ENCODE assay signal across 8 cellular contexts in genomic region chr17:40111221-40112128, GRCh38. TPM values are rescaled to one million over a fixed set of nuclear protein-coding genes. Genes with fewer than 3 reads are reported as not detected.
DNase-seq lines count a peak whose midpoint lies in the region; ATAC-seq and TF ChIP-seq lines count a peak whose summit lies in the region.

No MANE protein-coding gene starts in this region.

- H3K9me3 ChIP-seq in colonic mucosa = no peaks in the 10 kb centered on the region

- no peak overlapping the region for H3K4me3 ChIP-seq in colonic mucosa

- H3K27me3 ChIP-seq in colonic mucosa (no peaks in the 10 kb centered on the region), layer of hippocampus (ENCODE audit: control insufficient read depth, insufficient read depth, low read length) (no peaks in the 10 kb centered on the region)

- H3K9ac ChIP-seq in colonic mucosa (ENCODE audit: low read depth in 2 of 2, low read length in 2 of 2) = peak overlapping the region; percentile 58 to 66

- H3K36me3 ChIP-seq in colonic mucosa = no peaks in the 10 kb centered on the region

- H3K27ac ChIP-seq in colonic mucosa (peak overlapping the region; percentile 93), layer of hippocampus (ENCODE audit: low read depth, low read length) (peak overlapping the region; percentile 86)

- DNase-seq in GM03348 (ENCODE audit: low spot score) (peak; percentile 88), NCI-H446 treated with DMSO at 0.1 percent for 48 hours (lab: John Stamatoyannopoulos, UW) (peak; percentile 63), colonic mucosa (peak; percentile 93)
- DNase-seq in stimulated activated CD4-positive, alpha-beta T cell treated with anti-CD3 and anti-CD28 coated beads, Interleukin-2, amount 100 ng/mL, for 24 hours = peak; percentile 73 to 76

- intact Hi-C loops in colonic mucosa (cut with DNase I) = loop anchor here (5.0 kb wide), 2 partner anchors 49 to 56 kb away; partner anchors contain the start of gene THRA

- TF ChIP-seq CTCF in colonic mucosa (IDR thresholded peaks at IDR 0.05) = peak; percentile 91

- H3K4me1 ChIP-seq in colonic mucosa = peaks cover 40% of the 10 kb centered on the region

- ATAC-seq in HG03196 (IDR thresholded peaks at IDR 0.05; ENCODE audit: unreplicated experiment) (peak; percentile 56), GM19452 (IDR thresholded peaks at IDR 0.05; ENCODE audit: unreplicated experiment) (no peak)
- peak; percentile 39 to 43 for ATAC-seq in activated CD4-positive, CD25-positive, alpha-beta regulatory T cell treated with anti-CD3 and anti-CD28 coated beads, Interleukin-2, amount 50 U/mL, for 24 hours

RNA-seq across cellular contexts. Expression of gene MSL1, which starts 10.3 kb away (rescaled TPM):
- total RNA-seq in colonic mucosa = 10 to 100 TPM; 77.0 to 81.0 TPM

RNA-seq across cellular contexts. Expression of gene NR1D1, which starts 11.1 kb away (rescaled TPM):
- total RNA-seq in colonic mucosa = 10 to 100 TPM in 1 of 2 donors, 1 to 10 TPM in 1; 4.8 to 18.8 TPM

RNA-seq across cellular contexts. Expression of gene CASC3, which starts 28.9 kb away (rescaled TPM):
- 10 to 100 TPM; 53.8 to 55.3 TPM for total RNA-seq in colonic mucosa

RNA-seq across cellular contexts. Expression of gene THRA, which starts 48.7 kb away (rescaled TPM):
- total RNA-seq in colonic mucosa = 10 to 100 TPM; 40.3 to 44.5 TPM

RNA-seq across cellular contexts. Expression of gene MED24, which starts 57.3 kb away (rescaled TPM):
- total RNA-seq in colonic mucosa = 100 to 1,000 TPM in 1 of 2 donors, 10 to 100 TPM in 1; 80.1 to 111 TPM
